9 cellular contexts compared by ENCODE assay signal in genomic region chr3:3027976-3028567, GRCh38.
A peak's percentile ranks its signal among the peaks of the same experiment; 100 is the strongest.
DNase-seq lines count a peak whose midpoint lies in the region; ATAC-seq and FAIRE-seq lines count a peak whose summit lies in the region.
"Had no signal": no experiment of that assay in that cellular context is flagged by ENCODE, and none has a peak within 500 bp of the region (broad histone marks: within the 10 kb centered on the region; RNA-seq: fewer than 3 reads in every experiment).

No MANE protein-coding gene starts in this region.

- peaks cover 5% of the 10 kb centered on the region for H3K27me3 Mint-ChIP-seq in activated T-cell treated with anti-CD3 and anti-CD28 coated beads, Interleukin-2, amount 50 U/mL, for 72 hours (ENCODE audit: low read depth)

- peak overlapping the region; percentile 38 for H3K27ac Mint-ChIP-seq in activated T-cell treated with anti-CD3 and anti-CD28 coated beads, Interleukin-2, amount 50 U/mL, for 72 hours
- H3K27ac Mint-ChIP-seq in stimulated activated effector memory CD8-positive, alpha-beta T cell treated with anti-CD3 and anti-CD28 coated beads, Interleukin-12 subunit alpha, Interleukin-12 subunit beta, amount 100 ng/mL, for 72 hours, result peak overlapping the region; percentile 18

- no peak for FAIRE-seq in RCC 7860 (lab: Jason Lieb, UNC)

- no peak for DNase-seq in activated T-cell treated with anti-CD3 and anti-CD28 coated beads, Interleukin-2, amount 50 U/mL, for 72 hours
- no peak for DNase-seq in activated T-cell treated with anti-CD3 and anti-CD28 coated beads, Interleukin-2, amount 50 U/mL, for 1 hour
- no peak for DNase-seq in stimulated activated effector memory CD8-positive, alpha-beta T cell treated with anti-CD3 and anti-CD28 coated beads, Interleukin-12 subunit alpha, Interleukin-12 subunit beta, amount 100 ng/mL, for 72 hours (ENCODE audit: low spot score in 2 of 2)
- DNase-seq in Kasumi-1 (lab: John Stamatoyannopoulos, UW) (no peak), RCC 7860 (ENCODE audit: low spot score) (no peak)
- DNase-seq in activated CD4-positive, alpha-beta T cell treated with anti-CD3 and anti-CD28 coated beads for 1 hour, result no peak
- DNase-seq: glutamatergic neuron had no signal

- peaks cover 13% of the 10 kb centered on the region for H3K4me1 Mint-ChIP-seq in activated T-cell treated with anti-CD3 and anti-CD28 coated beads, Interleukin-2, amount 50 U/mL, for 72 hours (ENCODE audit: low read depth)
- H3K4me1 Mint-ChIP-seq in stimulated activated effector memory CD8-positive, alpha-beta T cell treated with anti-CD3 and anti-CD28 coated beads, Interleukin-12 subunit alpha, Interleukin-12 subunit beta, amount 100 ng/mL, for 72 hours, result peaks cover 10% of the 10 kb centered on the region

- peak overlapping the region; percentile 45 to 58 for H3K4me3 Mint-ChIP-seq in activated T-cell treated with anti-CD3 and anti-CD28 coated beads, Interleukin-2, amount 50 U/mL, for 72 hours
- peak overlapping the region; percentile 31 for H3K4me3 Mint-ChIP-seq in stimulated activated effector memory CD8-positive, alpha-beta T cell treated with anti-CD3 and anti-CD28 coated beads, Interleukin-12 subunit alpha, Interleukin-12 subunit beta, amount 100 ng/mL, for 72 hours

- ATAC-seq in activated T-cell treated with anti-CD3 and anti-CD28 coated beads, Interleukin-2, amount 50 U/mL, for 72 hours (replicated peaks in 1 of 2), result peak; percentile 77 to 82
- ATAC-seq in GM21737 (IDR thresholded peaks at IDR 0.05; ENCODE audit: unreplicated experiment) (peak; percentile 95), HG03432 (IDR thresholded peaks at IDR 0.05; ENCODE audit: unreplicated experiment) (peak; percentile 98)
- ATAC-seq in stimulated activated effector memory CD8-positive, alpha-beta T cell treated with anti-CD3 and anti-CD28 coated beads, Interleukin-12 subunit alpha, Interleukin-12 subunit beta, amount 100 ng/mL, for 72 hours, result peak; percentile 83

- H3K9me3 Mint-ChIP-seq in activated T-cell treated with anti-CD3 and anti-CD28 coated beads, Interleukin-2, amount 50 U/mL, for 72 hours, result no peaks in the 10 kb centered on the region
- no peaks in the 10 kb centered on the region for H3K9me3 Mint-ChIP-seq in stimulated activated effector memory CD8-positive, alpha-beta T cell treated with anti-CD3 and anti-CD28 coated beads, Interleukin-12 subunit alpha, Interleukin-12 subunit beta, amount 100 ng/mL, for 72 hours

- H3K36me3 Mint-ChIP-seq in activated T-cell treated with anti-CD3 and anti-CD28 coated beads, Interleukin-2, amount 50 U/mL, for 72 hours (ENCODE audit: insufficient read depth in 2 of 2), result no peaks in the 10 kb centered on the region
- H3K36me3 Mint-ChIP-seq in stimulated activated effector memory CD8-positive, alpha-beta T cell treated with anti-CD3 and anti-CD28 coated beads, Interleukin-12 subunit alpha, Interleukin-12 subunit beta, amount 100 ng/mL, for 72 hours, result no peaks in the 10 kb centered on the region
